ENCODE assay signal across 15 cellular contexts in the genomic region with DNA sequence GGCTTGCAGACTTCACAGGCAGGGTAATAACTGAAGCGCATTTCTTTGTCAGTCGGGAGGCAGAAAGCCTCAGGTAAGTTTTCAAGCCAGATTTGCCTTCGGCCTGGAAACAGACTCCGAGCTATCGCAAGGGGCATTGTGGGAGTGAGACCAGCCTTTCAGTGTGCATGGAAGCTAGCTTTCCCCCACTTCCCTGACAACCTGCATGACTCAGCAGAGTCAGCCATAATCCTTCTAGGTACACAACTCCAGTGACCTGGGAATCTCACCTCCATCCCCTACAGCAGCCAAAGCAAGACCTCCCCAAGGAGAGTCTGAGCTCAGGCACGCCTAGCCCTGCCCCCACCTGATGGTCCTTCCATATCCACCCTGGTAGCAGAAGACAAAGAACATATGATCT. TPM values are rescaled to one million over a fixed set of nuclear protein-coding genes. Genes with fewer than 3 reads are reported as not detected.
"Had no signal": no experiment of that assay in that cellular context is flagged by ENCODE, and none has a peak within 500 bp of the region (broad histone marks: within the 10 kb centered on the region; RNA-seq: fewer than 3 reads in every experiment).

No MANE protein-coding gene starts in this region.

RNA-seq across cellular contexts. Expression of a gene that starts 9.7 kb away (rescaled TPM):
- total RNA-seq: activated CD4-positive, alpha-beta T cell treated with anti-CD3 and anti-CD28 coated beads for 36 hours; activated CD4-positive, alpha-beta T cell treated with anti-CD3 and anti-CD28 coated beads, Interleukin-2, amount 10 ng/mL, durations not matched to agents 7 days and 5 days; activated CD8-positive, alpha-beta T cell treated with anti-CD3 and anti-CD28 coated beads, Interleukin-2, amount 10 ng/mL, durations not matched to agents 7 days and 5 days; activated naive CD8-positive, alpha-beta T cell treated with anti-CD3 and anti-CD28 coated beads, Interleukin-2, amount 10 ng/mL, durations not matched to agents 7 days and 5 days; activated T-helper 2 cell treated with anti-CD3 and anti-CD28 coated beads, Interferon-gamma antibody, Interleukin-2, Interleukin-4, amounts not matched to agents 10 μg/mL and 5 μg/mL and 100 μg/mL, durations not matched to agents 14 hours and 24 hours and 36 hours; ascending aorta; body of pancreas; breast epithelium; M059J; PC-3; Peyer's patch; SJSA1; WTC11 had no signal
- polyA plus RNA-seq: adipose tissue, SK-N-SH had no signal

RNA-seq across cellular contexts. Expression of a gene that starts 35.5 kb away (rescaled TPM):
- total RNA-seq: activated CD4-positive, alpha-beta T cell treated with anti-CD3 and anti-CD28 coated beads for 36 hours; activated CD4-positive, alpha-beta T cell treated with anti-CD3 and anti-CD28 coated beads, Interleukin-2, amount 10 ng/mL, durations not matched to agents 7 days and 5 days; activated CD8-positive, alpha-beta T cell treated with anti-CD3 and anti-CD28 coated beads, Interleukin-2, amount 10 ng/mL, durations not matched to agents 7 days and 5 days; activated naive CD8-positive, alpha-beta T cell treated with anti-CD3 and anti-CD28 coated beads, Interleukin-2, amount 10 ng/mL, durations not matched to agents 7 days and 5 days; activated T-helper 2 cell treated with anti-CD3 and anti-CD28 coated beads, Interferon-gamma antibody, Interleukin-2, Interleukin-4, amounts not matched to agents 10 μg/mL and 5 μg/mL and 100 μg/mL, durations not matched to agents 14 hours and 24 hours and 36 hours; ascending aorta; body of pancreas; breast epithelium; M059J; PC-3; Peyer's patch; SJSA1; WTC11 had no signal
- polyA plus RNA-seq: adipose tissue, SK-N-SH had no signal
